Comparison of ENCODE assay signal across 1 cellular context in the genomic region with DNA sequence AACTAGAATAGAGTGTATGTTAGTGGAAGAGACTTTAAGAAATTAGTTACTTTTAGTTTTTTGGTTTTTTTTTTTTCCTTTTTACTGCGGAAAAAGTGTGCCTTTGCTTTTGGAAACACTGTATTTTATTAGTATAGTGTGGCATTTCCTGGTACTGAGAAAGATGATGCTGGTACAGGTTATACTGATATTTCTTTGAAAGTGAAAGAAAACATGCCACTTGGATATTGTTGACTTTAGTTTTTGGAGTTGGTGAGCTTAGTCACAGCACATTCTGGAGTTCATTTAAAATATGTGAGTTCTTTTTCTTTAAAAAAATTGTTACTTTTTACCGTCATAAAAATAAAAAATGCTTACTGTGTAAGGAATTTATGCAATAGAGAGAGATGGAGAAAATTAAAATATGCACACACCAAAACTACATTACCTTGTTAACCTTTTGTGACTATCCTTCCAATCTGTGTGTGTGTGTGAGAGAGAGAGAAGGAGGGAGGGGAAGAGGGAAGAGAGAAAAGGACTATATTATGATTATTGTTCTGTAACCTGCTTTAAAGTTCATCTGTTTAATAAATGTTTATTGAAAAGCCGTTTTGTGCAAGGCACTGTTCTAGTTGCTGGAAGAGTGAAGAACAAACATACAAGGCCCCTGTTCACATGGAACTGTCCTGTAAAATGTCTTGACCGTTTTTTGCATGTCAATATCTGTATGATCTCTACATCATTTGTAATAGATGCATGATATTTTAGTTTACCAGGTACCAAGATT.
TF ChIP-seq lines count a peak whose summit lies in the region.

No MANE protein-coding gene starts in this region.

TF ChIP-seq in H1, 55 proteins besides CTCF, POLR2A, EP300 and RAD21:
- no peak for TF ChIP-seq RFX5 (IDR thresholded peaks at IDR 0.05; ENCODE audit: borderline replicate concordance, low read depth, low read length)
- TF ChIP-seq NRF1 (IDR thresholded peaks at IDR 0.05; ENCODE audit: low read depth, low read length): no peak
- no peak for TF ChIP-seq SP1 (IDR thresholded peaks at IDR 0.05; ENCODE audit: low read depth, low read length)
- no peak for TF ChIP-seq ZNF274 (IDR thresholded peaks at IDR 0.05; ENCODE audit: borderline replicate concordance, extremely low read depth, low read length)
- TF ChIP-seq BRCA1 (IDR thresholded peaks at IDR 0.05; ENCODE audit: low read depth, low read length): no peak
- no peak for TF ChIP-seq CHD2 (IDR thresholded peaks at IDR 0.05; ENCODE audit: low read length)
TF ChIP-seq in H1: peak in this region for 0.
